ENCODE assay signal across 14 cellular contexts in the genomic region with DNA sequence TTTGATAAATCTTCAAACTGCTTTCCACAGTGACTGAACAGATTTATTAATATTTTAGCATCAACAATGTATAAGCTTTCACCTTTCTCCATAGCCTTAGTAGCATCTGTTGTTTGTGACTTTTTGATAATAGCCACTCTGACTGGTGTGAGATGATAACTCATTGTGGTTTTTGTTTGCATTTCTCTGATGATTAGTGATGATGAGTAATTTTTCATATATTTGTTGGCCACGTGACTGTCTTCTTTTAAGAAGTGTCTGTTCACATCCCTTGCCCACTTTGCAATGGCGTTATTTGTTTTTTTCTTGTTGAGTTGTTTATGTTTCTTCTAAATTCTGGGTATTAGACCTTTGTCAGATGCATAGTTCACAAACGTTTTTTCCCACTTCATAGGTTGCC.
DNase-seq lines count a peak whose midpoint lies in the region; TF ChIP-seq lines count a peak whose summit lies in the region.
"Had no signal": no experiment of that assay in that cellular context is flagged by ENCODE, and none has a peak within 500 bp of the region (broad histone marks: within the 10 kb centered on the region; RNA-seq: fewer than 3 reads in every experiment).

No MANE protein-coding gene starts in this region.

- no peaks in the 10 kb centered on the region for H3K36me3 Mint-ChIP-seq in mesothelial cell of epicardium
- no peaks in the 10 kb centered on the region for H3K36me3 Mint-ChIP-seq in Calu3 (ENCODE audit: insufficient read depth, unreplicated experiment)
- H3K36me3 Mint-ChIP-seq: CD14-positive monocyte; CD8-positive, alpha-beta T cell had no signal

- no peak for TF ChIP-seq CTCF in PC-9 (conservative IDR thresholded peaks at IDR 0.05)
- no peak for TF ChIP-seq CTCF in epithelial cell of esophagus (IDR thresholded peaks at IDR 0.05; ENCODE audit: insufficient read depth, low read depth, low read length, missing control alignments)
- no peak for TF ChIP-seq CTCF in mesothelial cell of epicardium (IDR thresholded peaks at IDR 0.05; ENCODE audit: unreplicated experiment)
- no peak for TF ChIP-seq CTCF in Calu3 (IDR thresholded peaks at IDR 0.05; ENCODE audit: unreplicated experiment)

- intact Hi-C loops in PC-9 (cut with micrococcal nuclease; ENCODE audit: unreplicated experiment) (no loop called here), Calu3 (cut with micrococcal nuclease; ENCODE audit: unreplicated experiment) (no loop called here)

- 9 to 16% methylated on average over 3 of the region's 3 CpGs for WGBS in GM23248 (ENCODE audit: low coverage in 1 of 2, low lambda C conversion rate in 2 of 2, missing lambda C conversion rate in 2 of 2), 2 experiments

- no peaks in the 10 kb centered on the region for H3K4me1 ChIP-seq in GM23248 (ENCODE audit: insufficient read depth)
- H3K4me1 ChIP-seq in PC-9 (replicated peaks; ENCODE audit: insufficient read depth): no peaks in the 10 kb centered on the region

- no peaks in the 10 kb centered on the region for H3K79me2 ChIP-seq in GM23248 (ENCODE audit: insufficient read depth)
- H3K79me2 ChIP-seq in PC-9 (ENCODE audit: low read depth): no peaks in the 10 kb centered on the region

- in situ Hi-C loops in GM23248 (cut with MboI): no loop called here

- BruUV-seq in PC-9 (replicated peaks; lab: Mats Ljungman, UMichigan) (no TSS peak), Calu3 (replicated peaks; lab: Mats Ljungman, UMichigan) (no TSS peak)

- H3K4me3 Mint-ChIP-seq in mesothelial cell of epicardium (no peak overlapping the region), Calu3 (ENCODE audit: low read depth, unreplicated experiment) (no peak overlapping the region)
- H3K4me3 Mint-ChIP-seq: CD14-positive monocyte; CD8-positive, alpha-beta T cell; H9 had no signal

- POLR2A ChIA-PET in PC-9 (lab: Charles Lee; ENCODE audit: unreplicated experiment): no interaction called here

- no peaks in the 10 kb centered on the region for H3K4me1 Mint-ChIP-seq in mesothelial cell of epicardium
- no peaks in the 10 kb centered on the region for H3K4me1 Mint-ChIP-seq in Calu3 (ENCODE audit: low read depth, unreplicated experiment)
- H3K4me1 Mint-ChIP-seq: CD14-positive monocyte, H9 had no signal

- no peaks in the 10 kb centered on the region for H3K9me3 ChIP-seq in GM23248 (ENCODE audit: low read depth)
- H3K9me3 ChIP-seq in PC-9 (ENCODE audit: insufficient read depth, low read depth): no peaks in the 10 kb centered on the region

- peak; percentile 21 for DNase-seq in GM23248
- no peak for DNase-seq in PC-9
- DNase-seq in epithelial cell of esophagus (ENCODE audit: low read depth): peak; percentile 65
- DNase-seq in mesothelial cell of epicardium (ENCODE audit: low spot score in 2 of 2, unreplicated experiment in 2 of 2): no peak
- no peak for DNase-seq in Calu3
- DNase-seq in retina: no peak
- no peak for DNase-seq in SK-N-DZ (ENCODE audit: low spot score)
- DNase-seq: CD8-positive, alpha-beta T cell; COR-L47; DND-41; GF-D8; GOT3; H9 had no signal

- H3F3A ChIP-seq in GM23248 (ENCODE audit: insufficient read depth) (peaks cover 5% of the 10 kb centered on the region; the same call in 1 of the 2 replicates), PC-9 (ENCODE audit: insufficient read depth, low read depth) (no peaks in the 10 kb centered on the region)

- H3K27ac Mint-ChIP-seq in mesothelial cell of epicardium (no peak overlapping the region), Calu3 (ENCODE audit: unreplicated experiment) (no peak overlapping the region)
- H3K27ac Mint-ChIP-seq: CD14-positive monocyte; CD8-positive, alpha-beta T cell; H9 had no signal

- H3K27ac ChIP-seq in GM23248: no peak overlapping the region
- no peak overlapping the region for H3K27ac ChIP-seq in PC-9

- H2AFZ ChIP-seq in GM23248 (no peak overlapping the region), PC-9 (0 out of 2 replicates have a peak overlapping the region, but pooled peaks have one; percentile 17)

- peaks cover 5% of the 10 kb centered on the region for H3K9me3 Mint-ChIP-seq in mesothelial cell of epicardium
- peaks cover 5% of the 10 kb centered on the region for H3K9me3 Mint-ChIP-seq in Calu3 (ENCODE audit: low read depth, unreplicated experiment)

- H3K9me2 ChIP-seq in GM23248 (ENCODE audit: insufficient read depth) (no peaks in the 10 kb centered on the region), PC-9 (ENCODE audit: insufficient read depth) (no peaks in the 10 kb centered on the region)

- H3K4me2 ChIP-seq in GM23248 (ENCODE audit: unreplicated experiment) (no peak overlapping the region), PC-9 (no peak overlapping the region)

- H3K27me3 Mint-ChIP-seq in mesothelial cell of epicardium (ENCODE audit: low read depth) (no peaks in the 10 kb centered on the region), Calu3 (ENCODE audit: unreplicated experiment) (no peaks in the 10 kb centered on the region)

- H3K27me3 ChIP-seq in GM23248 (replicated peaks; ENCODE audit: insufficient read depth) (no peaks in the 10 kb centered on the region), PC-9 (ENCODE audit: insufficient read depth, low read depth) (no peaks in the 10 kb centered on the region)

- CTCF ChIA-PET in PC-9 (lab: Charles Lee) (no interaction called here), Calu3 (lab: Charles Lee) (no interaction called here)

- H3K36me3 ChIP-seq in GM23248 (ENCODE audit: low read depth) (no peaks in the 10 kb centered on the region), PC-9 (ENCODE audit: low read depth) (no peaks in the 10 kb centered on the region)

- no peaks in the 10 kb centered on the region for H4K20me1 ChIP-seq in GM23248 (ENCODE audit: insufficient read depth)
- no peaks in the 10 kb centered on the region for H4K20me1 ChIP-seq in PC-9 (ENCODE audit: insufficient read depth)

- no peak overlapping the region for H3K9ac ChIP-seq in GM23248

- H3K4me3 ChIP-seq in GM23248: no peak overlapping the region
- no peak overlapping the region for H3K4me3 ChIP-seq in PC-9
- no peak overlapping the region for H3K4me3 ChIP-seq in epithelial cell of esophagus (ENCODE audit: low read length)

Comparison
In these comparisons a context has a peak if more than half of its experiments do, and no peak if none do; other contexts are left out.
1. DNase-seq: peak in GM23248 (single experiment) and epithelial cell of esophagus (single experiment); none in PC-9 (0 of 2), mesothelial cell of epicardium (0 of 2), Calu3 (single experiment), retina (single experiment) and SK-N-DZ (single experiment).